Comparison of ENCODE assay signal across 13 cellular contexts in the genomic region with DNA sequence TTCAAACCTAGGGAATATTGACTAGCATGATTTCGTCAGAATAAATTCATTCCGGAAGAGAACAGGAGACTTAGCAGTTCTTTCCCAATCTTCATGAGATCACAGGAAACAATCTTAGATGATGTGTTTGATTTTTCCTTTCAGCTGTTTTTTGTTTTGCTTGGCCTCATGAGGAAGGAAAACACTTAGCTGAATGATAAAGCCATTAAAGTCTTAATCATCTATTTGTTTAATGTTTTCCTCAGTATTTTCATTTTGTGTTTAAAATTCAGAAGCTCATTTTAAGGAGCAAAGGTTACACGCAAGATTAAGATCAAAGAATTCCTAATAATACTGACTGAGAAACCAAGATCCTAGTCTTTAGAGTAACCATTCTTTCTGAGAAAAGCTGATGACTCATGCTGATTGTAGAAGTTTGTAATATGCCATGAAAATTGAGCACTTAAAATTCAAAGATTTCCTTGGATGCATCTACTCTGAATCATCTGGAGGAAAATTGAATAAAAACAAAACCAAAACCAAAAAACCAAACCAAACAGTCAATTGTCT. TPM values are rescaled to one million over a fixed set of nuclear protein-coding genes. Genes with fewer than 3 reads are reported as not detected.
DNase-seq lines count a peak whose midpoint lies in the region; ATAC-seq, FAIRE-seq and TF ChIP-seq lines count a peak whose summit lies in the region.
"Had no signal": no experiment of that assay in that cellular context is flagged by ENCODE, and none has a peak within 500 bp of the region (broad histone marks: within the 10 kb centered on the region; RNA-seq: fewer than 3 reads in every experiment).

No MANE protein-coding gene starts in this region.

- no peaks in the 10 kb centered on the region for H3K9me3 ChIP-seq in kidney (ENCODE audit: control insufficient read depth in 1 of 2, low read length in 2 of 2)

- CTCF ChIA-PET in AG04449 (lab: Yijun Ruan, JAX): interaction anchor here (1.1 to 1.4 kb wide), 3 partner anchors 15 to 568 kb away, joined by 3 read pairs; a partner anchor contains a TSS

- no peaks in the 10 kb centered on the region for H3K36me3 ChIP-seq in kidney (ENCODE audit: control insufficient read depth in 1 of 2, insufficient read depth in 2 of 2, low read length in 2 of 2)

- ATAC-seq in GM21723 (IDR thresholded peaks at IDR 0.05; ENCODE audit: unreplicated experiment) (no peak), GM19455 (IDR thresholded peaks at IDR 0.05; ENCODE audit: unreplicated experiment) (no peak)

- H3K4me1 ChIP-seq in kidney (ENCODE audit: control insufficient read depth in 1 of 2, insufficient read depth in 1 of 2, low read depth in 1 of 2, low read length in 2 of 2): no peaks in the 10 kb centered on the region

- no peak for TF ChIP-seq CTCF in AG04449 (IDR thresholded peaks at IDR 0.05; ENCODE audit: insufficient read depth, low read length, missing control alignments)
- no peak for TF ChIP-seq CTCF in kidney (IDR thresholded peaks at IDR 0.05; ENCODE audit: borderline replicate concordance, extremely low read depth, insufficient read depth)

- no peak overlapping the region for H3K4me3 ChIP-seq in AG04449 (ENCODE audit: low read depth, low read length)
- H3K4me3 ChIP-seq in kidney (ENCODE audit: low read length in 2 of 2): no peak overlapping the region
- H3K4me3 ChIP-seq: coronary artery had no signal

- intact Hi-C loops in kidney (cut with DNase I): no loop called here

- no peak overlapping the region for H3K27ac ChIP-seq in kidney (ENCODE audit: low read depth in 2 of 2, low read length in 2 of 2)
- H3K27ac ChIP-seq: coronary artery had no signal

- no peak overlapping the region for H3K9ac ChIP-seq in kidney (ENCODE audit: low read length in 2 of 2)

- DNase-seq in AG04449 (ENCODE audit: low read depth, low spot score): peak; percentile 82
- peak; percentile 44 for DNase-seq in HPDE6-E6E7 (ENCODE audit: extremely low spot score)
- peak; percentile 90 for DNase-seq in astrocyte of the hippocampus (ENCODE audit: low read depth, low spot score)
- no peak for DNase-seq in kidney
- DNase-seq in hypothalamus (lab: John Stamatoyannopoulos, UW): no peak
- no peak for DNase-seq in NCI-H187 treated with DMSO at 0.1 percent for 48 hours (lab: John Stamatoyannopoulos, UW)
- DNase-seq: CD4-positive, CD25-positive, alpha-beta regulatory T cell; immature natural killer cell; NCI-H1930; SHP77 treated with DMSO at 0.1 percent for 48 hours had no signal

- FAIRE-seq in kidney (lab: Jason Lieb, UNC): peak; percentile 13

- POLR2A ChIA-PET in AG04449 (lab: Yijun Ruan, JAX): interaction anchor here (0.6 to 2.9 kb wide), 5 partner anchors 11 to 242 kb away, joined by 3 to 14 read pairs (median 3); a partner anchor contains a TSS

RNA-seq across cellular contexts. Expression of a gene that starts 15.4 kb away (rescaled TPM):
- total RNA-seq in kidney: 19.1 TPM
- 10.8 TPM for polyA plus RNA-seq in kidney (ENCODE audit: insufficient read depth, low read depth, low replicate concordance)

Comparison
In these comparisons a context has a peak if more than half of its experiments do, and no peak if none do; other contexts are left out.
1. DNase-seq: peak in AG04449 (single experiment), HPDE6-E6E7 (single experiment) and astrocyte of the hippocampus (single experiment); none in kidney (single experiment), hypothalamus (0 of 51) and NCI-H187 treated with DMSO at 0.1 percent for 48 hours (single experiment).